15 cellular contexts compared by ENCODE assay signal in the genomic region with DNA sequence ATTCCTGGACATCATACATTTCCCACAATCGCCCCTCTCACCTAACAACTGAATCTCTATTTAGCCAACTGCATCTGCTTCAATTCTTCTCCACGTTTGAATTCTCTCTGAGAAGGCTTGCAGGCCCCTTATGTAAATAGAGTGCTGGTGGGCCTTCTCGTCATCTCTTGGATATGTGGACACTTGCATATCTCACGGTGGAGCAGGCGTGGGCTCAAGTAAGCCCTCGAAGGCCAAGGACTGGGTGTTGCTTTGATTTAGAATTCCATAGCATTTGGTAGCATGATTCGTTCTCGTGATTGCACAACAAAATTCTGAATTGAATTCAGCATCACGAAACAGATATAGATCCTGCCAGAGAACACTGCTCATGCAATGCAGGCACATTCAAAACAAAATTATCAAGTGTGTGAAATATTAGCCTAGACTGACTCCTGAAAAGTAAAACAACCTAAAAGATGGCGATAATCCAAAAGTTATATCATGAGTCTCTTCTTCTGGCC.
"Had no signal": no experiment of that assay in that cellular context is flagged by ENCODE, and none has a peak within 500 bp of the region (broad histone marks: within the 10 kb centered on the region; RNA-seq: fewer than 3 reads in every experiment).

No MANE protein-coding gene starts in this region.

- ATAC-seq: effector memory CD8-positive, alpha-beta T cell; gastrocnemius medialis; left lobe of liver; natural killer cell had no signal

- DNase-seq: effector memory CD8-positive, alpha-beta T cell; esophagus squamous epithelium; gastrocnemius medialis; islet precursor cell; natural killer cell; ovary; small intestine; stimulated activated CD4-positive, alpha-beta T cell treated with anti-CD3 and anti-CD28 coated beads, Interleukin-12 subunit alpha, Interleukin-12 subunit beta, amount 100 ng/mL, for 4 hours; stimulated activated naive CD4-positive, alpha-beta T cell treated with Interleukin-2 at 50 U/mL for 16 hours; trophoblast cell had no signal

- H3K9me3 ChIP-seq: esophagus squamous epithelium, gastrocnemius medialis, ovary, right atrium auricular region had no signal

- H3K27me3 Mint-ChIP-seq: dendritic cell treated with granulocyte-macrophage colony-stimulating factor and Interleukin-4, amounts not matched to agents 40 ng/mL and 50 ng/mL, for 4 days; effector memory CD8-positive, alpha-beta T cell had no signal

- H3K4me1 ChIP-seq: esophagus squamous epithelium, gastrocnemius medialis, right atrium auricular region had no signal

- H3K27ac ChIP-seq: epithelial cell of prostate, esophagus squamous epithelium, gastrocnemius medialis, ovary, right atrium auricular region had no signal

- H3K27ac Mint-ChIP-seq: dendritic cell treated with granulocyte-macrophage colony-stimulating factor and Interleukin-4, amounts not matched to agents 40 ng/mL and 50 ng/mL, for 4 days; effector memory CD8-positive, alpha-beta T cell; natural killer cell had no signal

- H3K4me3 Mint-ChIP-seq: dendritic cell treated with granulocyte-macrophage colony-stimulating factor and Interleukin-4, amounts not matched to agents 40 ng/mL and 50 ng/mL, for 4 days; effector memory CD8-positive, alpha-beta T cell; natural killer cell; neural crest cell had no signal

- H3K4me1 Mint-ChIP-seq: natural killer cell, neural crest cell had no signal

- H3K36me3 Mint-ChIP-seq: natural killer cell had no signal

- H3K27me3 ChIP-seq: esophagus squamous epithelium, gastrocnemius medialis, ovary, right atrium auricular region had no signal

- H3K4me3 ChIP-seq: esophagus squamous epithelium, gastrocnemius medialis, ovary, right atrium auricular region had no signal

- H3K36me3 ChIP-seq: esophagus squamous epithelium, gastrocnemius medialis, ovary, right atrium auricular region had no signal
